ENCODE assay signal across 9 cellular contexts in the genomic region with DNA sequence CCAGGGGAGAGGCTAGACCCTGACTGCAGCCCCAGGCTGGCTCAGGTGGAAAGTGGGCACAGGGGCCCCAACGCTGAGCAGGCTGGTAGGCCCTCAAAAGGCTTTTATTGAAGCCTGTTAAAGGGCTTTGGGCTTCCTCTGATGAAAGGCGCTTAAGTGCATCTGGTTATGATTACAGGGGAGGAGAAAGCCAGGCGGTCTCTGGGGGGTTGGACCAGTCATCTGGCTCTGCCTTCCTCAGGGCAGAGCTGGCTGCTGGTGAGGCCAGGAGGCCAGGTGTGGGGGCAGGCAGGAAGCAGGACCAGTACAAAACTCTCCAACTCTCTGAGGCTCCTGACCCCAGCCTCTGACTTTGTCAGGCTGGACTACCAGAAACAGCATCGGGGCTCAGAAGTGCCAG.
DNase-seq lines count a peak whose midpoint lies in the region; ATAC-seq lines count a peak whose summit lies in the region.
"Had no signal": no experiment of that assay in that cellular context is flagged by ENCODE, and none has a peak within 500 bp of the region (broad histone marks: within the 10 kb centered on the region; RNA-seq: fewer than 3 reads in every experiment).

No MANE protein-coding gene starts in this region.

- H3K36me3 ChIP-seq in SK-N-MC (ENCODE audit: insufficient read depth, low read length): no peaks in the 10 kb centered on the region
- H3K36me3 ChIP-seq: neutrophil had no signal

- ATAC-seq in GM19023 (IDR thresholded peaks at IDR 0.05; ENCODE audit: unreplicated experiment): no peak

- no peak overlapping the region for H3K9ac ChIP-seq in SK-N-MC (ENCODE audit: insufficient read length)

- no peak overlapping the region for H3K27ac ChIP-seq in SK-N-MC
- H3K27ac ChIP-seq: neutrophil had no signal

- peak; percentile 41 for DNase-seq in AG08396 (ENCODE audit: low spot score)
- DNase-seq in Daoy (ENCODE audit: low read depth): peak; percentile 44
- DNase-seq in SK-N-MC (ENCODE audit: low read depth, low spot score): no peak
- peak; percentile 72 for DNase-seq in hepatic stellate cell (ENCODE audit: low spot score)
- no peak for DNase-seq in ecto neural progenitor cell (ENCODE audit: low spot score)
- no peak for DNase-seq in NCI-H226
- DNase-seq in dermis blood vessel endothelial cell: no peak

- no peaks in the 10 kb centered on the region for H3K9me3 ChIP-seq in SK-N-MC (ENCODE audit: low read depth, low read length)
- H3K9me3 ChIP-seq: neutrophil had no signal

- H3K4me3 ChIP-seq in SK-N-MC: peak overlapping the region; percentile 34

Comparison
In these comparisons a context has a peak if more than half of its experiments do, and no peak if none do; other contexts are left out.
1. DNase-seq: peak in AG08396 (single experiment), Daoy (single experiment) and hepatic stellate cell (single experiment); none in SK-N-MC (single experiment), ecto neural progenitor cell (single experiment), NCI-H226 (single experiment) and dermis blood vessel endothelial cell (single experiment).